ENCODE assay signal across 1 cellular context in genomic region chr19:530133-531008, GRCh38.
TF ChIP-seq lines count a peak whose summit lies in the region.

No MANE protein-coding gene starts in this region.

TF ChIP-seq in HepG2, 621 proteins besides CTCF, POLR2A, EP300 and RAD21 (continued from another document):
- TF ChIP-seq ZBTB40 (IDR thresholded peaks at IDR 0.05) (no peak), ZBTB40 (CRISPR knock-in tag; IDR thresholded peaks at IDR 0.05) (no peak), MAFF (IDR thresholded peaks at IDR 0.05; ENCODE audit: low read depth, low read length) (no peak), ZNF614 (CRISPR knock-in tag; IDR thresholded peaks at IDR 0.05; ENCODE audit: borderline replicate concordance) (peak; percentile 41; the same call in 1 of the 2 replicates), YEATS2 (CRISPR knock-in tag; IDR thresholded peaks at IDR 0.05; ENCODE audit: borderline replicate concordance) (no peak), ZNF136 (CRISPR knock-in tag; IDR thresholded peaks at IDR 0.05; ENCODE audit: low read depth) (no peak), PCBP2 (optimal IDR thresholded peaks at IDR 0.05; ENCODE audit: low read depth, low read length, poor library complexity, severe bottlenecking) (no peak), THRA (CRISPR knock-in tag; IDR thresholded peaks at IDR 0.05; ENCODE audit: borderline replicate concordance) (no peak; the same call in 1 of the 2 replicates)
TF ChIP-seq in HepG2: peak in this region for 82.
